In genomic region chr11:44823006-44823405, GRCh38 we compare ENCODE assay signal across 13 cellular contexts.
DNase-seq lines count a peak whose midpoint lies in the region; ATAC-seq and TF ChIP-seq lines count a peak whose summit lies in the region.
"Had no signal": no experiment of that assay in that cellular context is flagged by ENCODE, and none has a peak within 500 bp of the region (broad histone marks: within the 10 kb centered on the region; RNA-seq: fewer than 3 reads in every experiment).

No MANE protein-coding gene starts in this region.

- H3K27me3 Mint-ChIP-seq in activated naive CD8-positive, alpha-beta T cell treated with anti-CD3 and anti-CD28 coated beads for 36 hours = no peaks in the 10 kb centered on the region
- peaks cover 5% of the 10 kb centered on the region for H3K27me3 Mint-ChIP-seq in activated T-helper 1 cell treated with anti-CD3 and anti-CD28 coated beads, Interleukin-12 subunit alpha, Interleukin-12 subunit beta, Interleukin-2, Interleukin-4 antibody, amounts not matched to agents 30 ng/mL and 10 ng/mL and 1 ng/mL, durations not matched to agents 14 hours and 24 hours and 36 hours (ENCODE audit: insufficient read depth)
- H3K27me3 Mint-ChIP-seq: stimulated activated naive CD8-positive, alpha-beta T cell treated with anti-CD3 and anti-CD28 coated beads, Interleukin-15, Interleukin-2, amounts not matched to agents 100 ng/mL and 50 ng/mL, for 24 hours had no signal

- in situ Hi-C loops in GM13977 (cut with MboI; ENCODE audit: low pct_unique_long_range_greater_than_20kb, low sequenced_read_pairs, unreplicated experiment) = no loop called here

- no peaks in the 10 kb centered on the region for H3K27me3 ChIP-seq in BE2C

- H3K4me3 ChIP-seq in BE2C (ENCODE audit: low read depth, low read length) = no peak overlapping the region

- no peak for ATAC-seq in HG03097 (IDR thresholded peaks at IDR 0.05; ENCODE audit: low FRiP score, unreplicated experiment)

- no peak overlapping the region for H3K4me3 Mint-ChIP-seq in activated naive CD8-positive, alpha-beta T cell treated with anti-CD3 and anti-CD28 coated beads for 36 hours
- no peak overlapping the region for H3K4me3 Mint-ChIP-seq in activated T-helper 1 cell treated with anti-CD3 and anti-CD28 coated beads, Interleukin-12 subunit alpha, Interleukin-12 subunit beta, Interleukin-2, Interleukin-4 antibody, amounts not matched to agents 30 ng/mL and 10 ng/mL and 1 ng/mL, durations not matched to agents 14 hours and 24 hours and 36 hours
- H3K4me3 Mint-ChIP-seq: mesothelial cell of epicardium; stimulated activated naive CD8-positive, alpha-beta T cell treated with anti-CD3 and anti-CD28 coated beads, Interleukin-15, Interleukin-2, amounts not matched to agents 100 ng/mL and 50 ng/mL, for 24 hours had no signal

- TF ChIP-seq CTCF in BE2C (IDR thresholded peaks at IDR 0.05; ENCODE audit: low read depth, low read length) = peak; percentile 48
- peak; percentile 42 for TF ChIP-seq CTCF in GM13977 (IDR thresholded peaks at IDR 0.05; ENCODE audit: extremely low read depth, insufficient read depth, missing control alignments)

- DNase-seq in BE2C (peak; percentile 24), GM13977 (ENCODE audit: low spot score) (no peak), lung microvascular endothelial cell (ENCODE audit: low read depth in 2 of 2) (peak; percentile 16 to 40), iPS-NIHi11 (ENCODE audit: low spot score) (no peak), cerebellum (ENCODE audit: low spot score) (no peak)
- DNase-seq in activated naive CD8-positive, alpha-beta T cell treated with anti-CD3 and anti-CD28 coated beads for 36 hours = peak; percentile 22
- DNase-seq in activated T-helper 1 cell treated with anti-CD3 and anti-CD28 coated beads, Interleukin-12 subunit alpha, Interleukin-12 subunit beta, Interleukin-2, Interleukin-4 antibody, amounts not matched to agents 30 ng/mL and 10 ng/mL and 1 ng/mL, durations not matched to agents 14 hours and 24 hours and 36 hours (ENCODE audit: low spot score) = no peak
- DNase-seq: activated CD4-positive, alpha-beta T cell treated with anti-CD3 and anti-CD28 coated beads, Interleukin-2, amount 50 U/mL, for 4 hours; anterior cingulate cortex; small intestine had no signal

- no peaks in the 10 kb centered on the region for H3K9me3 Mint-ChIP-seq in activated naive CD8-positive, alpha-beta T cell treated with anti-CD3 and anti-CD28 coated beads for 36 hours
- H3K9me3 Mint-ChIP-seq in activated T-helper 1 cell treated with anti-CD3 and anti-CD28 coated beads, Interleukin-12 subunit alpha, Interleukin-12 subunit beta, Interleukin-2, Interleukin-4 antibody, amounts not matched to agents 30 ng/mL and 10 ng/mL and 1 ng/mL, durations not matched to agents 14 hours and 24 hours and 36 hours = no peaks in the 10 kb centered on the region
- H3K9me3 Mint-ChIP-seq: mesothelial cell of epicardium; stimulated activated naive CD8-positive, alpha-beta T cell treated with anti-CD3 and anti-CD28 coated beads, Interleukin-15, Interleukin-2, amounts not matched to agents 100 ng/mL and 50 ng/mL, for 24 hours had no signal

- no peaks in the 10 kb centered on the region for H3K4me1 ChIP-seq in BE2C

- no peak overlapping the region for H3K27ac Mint-ChIP-seq in activated naive CD8-positive, alpha-beta T cell treated with anti-CD3 and anti-CD28 coated beads for 36 hours
- H3K27ac Mint-ChIP-seq in activated T-helper 1 cell treated with anti-CD3 and anti-CD28 coated beads, Interleukin-12 subunit alpha, Interleukin-12 subunit beta, Interleukin-2, Interleukin-4 antibody, amounts not matched to agents 30 ng/mL and 10 ng/mL and 1 ng/mL, durations not matched to agents 14 hours and 24 hours and 36 hours = no peak overlapping the region
- H3K27ac Mint-ChIP-seq: stimulated activated naive CD8-positive, alpha-beta T cell treated with anti-CD3 and anti-CD28 coated beads, Interleukin-15, Interleukin-2, amounts not matched to agents 100 ng/mL and 50 ng/mL, for 24 hours had no signal

- no peaks in the 10 kb centered on the region for H3K9me3 ChIP-seq in BE2C

- H3K36me3 ChIP-seq in BE2C = no peaks in the 10 kb centered on the region

- peaks cover 3% of the 10 kb centered on the region for H3K4me1 Mint-ChIP-seq in activated naive CD8-positive, alpha-beta T cell treated with anti-CD3 and anti-CD28 coated beads for 36 hours
- H3K4me1 Mint-ChIP-seq in activated T-helper 1 cell treated with anti-CD3 and anti-CD28 coated beads, Interleukin-12 subunit alpha, Interleukin-12 subunit beta, Interleukin-2, Interleukin-4 antibody, amounts not matched to agents 30 ng/mL and 10 ng/mL and 1 ng/mL, durations not matched to agents 14 hours and 24 hours and 36 hours (ENCODE audit: low read depth) = no peaks in the 10 kb centered on the region

- H3K36me3 Mint-ChIP-seq in activated naive CD8-positive, alpha-beta T cell treated with anti-CD3 and anti-CD28 coated beads for 36 hours = no peaks in the 10 kb centered on the region
- H3K36me3 Mint-ChIP-seq in activated T-helper 1 cell treated with anti-CD3 and anti-CD28 coated beads, Interleukin-12 subunit alpha, Interleukin-12 subunit beta, Interleukin-2, Interleukin-4 antibody, amounts not matched to agents 30 ng/mL and 10 ng/mL and 1 ng/mL, durations not matched to agents 14 hours and 24 hours and 36 hours (ENCODE audit: low read depth) = no peaks in the 10 kb centered on the region
- H3K36me3 Mint-ChIP-seq: mesothelial cell of epicardium had no signal

- intact Hi-C loops in activated T-helper 1 cell treated with anti-CD3 and anti-CD28 coated beads, Interleukin-12 subunit alpha, Interleukin-12 subunit beta, Interleukin-2, Interleukin-4 antibody, amounts not matched to agents 30 ng/mL and 10 ng/mL and 1 ng/mL, durations not matched to agents 14 hours and 24 hours and 36 hours (cut with micrococcal nuclease) = no loop called here

Comparison
In these comparisons a context has a peak if more than half of its experiments do, and no peak if none do; other contexts are left out.
1. DNase-seq: peak in BE2C (single experiment), activated naive CD8-positive, alpha-beta T cell treated with anti-CD3 and anti-CD28 coated beads for 36 hours (single experiment) and lung microvascular endothelial cell (2 of 2); none in GM13977 (single experiment), iPS-NIHi11 (single experiment), cerebellum (single experiment) and activated T-helper 1 cell treated with anti-CD3 and anti-CD28 coated beads, Interleukin-12 subunit alpha, Interleukin-12 subunit beta, Interleukin-2, Interleukin-4 antibody, amounts not matched to agents 30 ng/mL and 10 ng/mL and 1 ng/mL, durations not matched to agents 14 hours and 24 hours and 36 hours (single experiment).